In the genomic region with DNA sequence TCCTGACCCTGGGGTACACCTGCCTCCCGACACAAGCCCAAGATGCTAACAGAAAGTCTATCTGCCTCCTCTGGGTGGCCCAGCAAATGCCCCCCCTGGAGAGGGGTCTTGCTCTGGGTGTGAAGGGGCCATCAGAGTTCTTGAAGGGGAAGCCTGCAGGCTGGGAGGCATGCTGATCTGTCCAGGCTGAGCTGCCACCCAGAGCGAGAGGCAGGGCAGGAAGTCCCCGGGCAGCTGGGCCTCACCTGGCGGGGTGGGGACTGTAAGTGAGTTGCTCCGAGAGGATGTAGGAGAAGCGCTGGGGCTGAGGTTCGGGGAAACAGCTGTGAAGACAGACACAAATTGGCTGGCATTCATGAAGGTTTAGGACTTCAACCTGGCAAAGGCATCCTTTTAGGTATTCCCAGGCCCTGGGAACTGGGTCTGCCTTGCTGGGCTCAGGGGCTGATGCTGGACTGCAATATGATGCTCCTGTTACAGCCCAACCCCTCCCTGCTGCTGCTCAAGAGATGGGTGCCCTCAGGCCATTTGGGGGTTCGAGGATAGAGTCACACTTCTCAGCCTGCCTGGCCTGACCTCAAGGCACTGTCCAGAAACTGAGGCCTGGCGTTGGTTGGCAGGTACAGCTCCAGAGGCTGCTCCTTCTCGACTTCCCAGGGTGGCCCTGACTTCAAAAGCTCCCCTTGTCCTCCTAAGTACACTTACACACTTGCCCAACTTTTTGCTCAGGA, we compare ENCODE assay signal across 1 cellular context.
TF ChIP-seq lines count a peak whose summit lies in the region.

No MANE protein-coding gene starts in this region.

TF ChIP-seq in IMR-90, 13 proteins besides CTCF, POLR2A, EP300 and RAD21 (continued from another document):
- TF ChIP-seq RCOR1 (IDR thresholded peaks at IDR 0.05; ENCODE audit: insufficient replicate concordance, low read length): no peak
- TF ChIP-seq, protein P1, sequence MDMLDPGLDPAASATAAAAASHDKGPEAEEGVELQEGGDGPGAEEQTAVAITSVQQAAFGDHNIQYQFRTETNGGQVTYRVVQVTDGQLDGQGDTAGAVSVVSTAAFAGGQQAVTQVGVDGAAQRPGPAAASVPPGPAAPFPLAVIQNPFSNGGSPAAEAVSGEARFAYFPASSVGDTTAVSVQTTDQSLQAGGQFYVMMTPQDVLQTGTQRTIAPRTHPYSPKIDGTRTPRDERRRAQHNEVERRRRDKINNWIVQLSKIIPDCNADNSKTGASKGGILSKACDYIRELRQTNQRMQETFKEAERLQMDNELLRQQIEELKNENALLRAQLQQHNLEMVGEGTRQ (IDR thresholded peaks at IDR 0.05; ENCODE audit: low read depth, low read length): no peak
- no peak for TF ChIP-seq MAFK (IDR thresholded peaks at IDR 0.05; ENCODE audit: low read depth, low read length)
- TF ChIP-seq MXI1 (IDR thresholded peaks at IDR 0.05; ENCODE audit: borderline replicate concordance, low read depth, low read length): no peak
- no peak for TF ChIP-seq MAZ (IDR thresholded peaks at IDR 0.05; ENCODE audit: borderline replicate concordance, low read depth, low read length)
- no peak for TF ChIP-seq CEBPB (IDR thresholded peaks at IDR 0.05; ENCODE audit: low read depth, low read length)
- no peak for TF ChIP-seq BHLHE40 (IDR thresholded peaks at IDR 0.05; ENCODE audit: low read depth, low read length)
- TF ChIP-seq CHD1 (IDR thresholded peaks at IDR 0.05; ENCODE audit: low read depth, low read length): no peak
- TF ChIP-seq, protein P2, sequence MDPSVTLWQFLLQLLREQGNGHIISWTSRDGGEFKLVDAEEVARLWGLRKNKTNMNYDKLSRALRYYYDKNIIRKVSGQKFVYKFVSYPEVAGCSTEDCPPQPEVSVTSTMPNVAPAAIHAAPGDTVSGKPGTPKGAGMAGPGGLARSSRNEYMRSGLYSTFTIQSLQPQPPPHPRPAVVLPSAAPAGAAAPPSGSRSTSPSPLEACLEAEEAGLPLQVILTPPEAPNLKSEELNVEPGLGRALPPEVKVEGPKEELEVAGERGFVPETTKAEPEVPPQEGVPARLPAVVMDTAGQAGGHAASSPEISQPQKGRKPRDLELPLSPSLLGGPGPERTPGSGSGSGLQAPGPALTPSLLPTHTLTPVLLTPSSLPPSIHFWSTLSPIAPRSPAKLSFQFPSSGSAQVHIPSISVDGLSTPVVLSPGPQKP (IDR thresholded peaks at IDR 0.05; ENCODE audit: borderline replicate concordance, low read depth, low read length): no peak
- TF ChIP-seq RFX5 (IDR thresholded peaks at IDR 0.05; ENCODE audit: low read depth, low read length): no peak
- TF ChIP-seq NFE2L2 (IDR thresholded peaks at IDR 0.05; ENCODE audit: low read depth, low read length): no peak
- TF ChIP-seq FOS (IDR thresholded peaks at IDR 0.05; ENCODE audit: low read depth, low read length): no peak
